8 cellular contexts compared by ENCODE assay signal in genomic region chr13:42048625-42049453, GRCh38.
A peak's percentile ranks its signal among the peaks of the same experiment; 100 is the strongest.
DNase-seq lines count a peak whose midpoint lies in the region; ATAC-seq and TF ChIP-seq lines count a peak whose summit lies in the region.

Gene DGKH, plus strand, starts transcription at chr13:42048648. Its CDS starts 126 bp downstream, at chr13:42048774.

- peak; percentile 42 for TF ChIP-seq CTCF in 22Rv1 (IDR thresholded peaks at IDR 0.05)

- DNase-seq in NCI-H2196 treated with DMSO at 0.1 percent for 48 hours (lab: John Stamatoyannopoulos, UW; ENCODE audit: unreplicated experiment) (peak; percentile 22), dedifferentiated amniotic fluid mesenchymal stem cell (ENCODE audit: extremely low spot score) (peak; percentile 49), left kidney (ENCODE audit: low read depth, low spot score) (peak; percentile 87)
- DNase-seq in activated CD4-positive, alpha-beta T cell treated with anti-CD3 and anti-CD28 coated beads for 48 hours, result peak; percentile 69
- peak; percentile 42 for DNase-seq in stimulated activated CD4-positive, alpha-beta T cell treated with anti-CD3 and anti-CD28 coated beads, Interleukin-1b, Interleukin-23, amount 100 ng/mL, for 48 hours

- ATAC-seq in GM18498 (IDR thresholded peaks at IDR 0.05; ENCODE audit: unreplicated experiment) (peak; percentile 51), HG02970 (IDR thresholded peaks at IDR 0.05; ENCODE audit: low FRiP score, unreplicated experiment) (peak; percentile 55)

- peak within 1 kb of the TSS; percentile 80 for H3K27ac ChIP-seq in 22Rv1

Comparison
In these comparisons a context has a peak if more than half of its experiments do, and no peak if none do; other contexts are left out.
1. Peak in every context shown above with its lines: DNase-seq, ATAC-seq and H3K27ac ChIP-seq.
2. DNase-seq: peak in every context shown above with its lines; median percentile 87 in left kidney; 69 in activated CD4-positive, alpha-beta T cell treated with anti-CD3 and anti-CD28 coated beads for 48 hours; 49 in dedifferentiated amniotic fluid mesenchymal stem cell; 42 in stimulated activated CD4-positive, alpha-beta T cell treated with anti-CD3 and anti-CD28 coated beads, Interleukin-1b, Interleukin-23, amount 100 ng/mL, for 48 hours; 22 in NCI-H2196 treated with DMSO at 0.1 percent for 48 hours.